Comparison of ENCODE assay signal across 12 cellular contexts in genomic region chr2:54065411-54065810, GRCh38. TPM values are rescaled to one million over a fixed set of nuclear protein-coding genes. Genes with fewer than 3 reads are reported as not detected.
DNase-seq lines count a peak whose midpoint lies in the region; ATAC-seq and TF ChIP-seq lines count a peak whose summit lies in the region.
"Had no signal": no experiment of that assay in that cellular context is flagged by ENCODE, and none has a peak within 500 bp of the region (broad histone marks: within the 10 kb centered on the region; RNA-seq: fewer than 3 reads in every experiment).

No MANE protein-coding gene starts in this region.

- H3K4me2 ChIP-seq in PC-3 (ENCODE audit: low read length), result no peak overlapping the region

- POLR2A ChIA-PET in PC-3 (lab: Charles Lee; ENCODE audit: unreplicated experiment), result no interaction called here

- no peaks in the 10 kb centered on the region for H3K9me3 ChIP-seq in PC-3 (ENCODE audit: low read length)
- H3K9me3 ChIP-seq in mucosa of descending colon, result no peaks in the 10 kb centered on the region

- H3K4me1 ChIP-seq in PC-3 (ENCODE audit: insufficient read depth, low read length) (peaks cover 9% of the 10 kb centered on the region), mucosa of descending colon (ENCODE audit: low read depth) (no peaks in the 10 kb centered on the region)

- no peak overlapping the region for H3K9ac ChIP-seq in PC-3 (ENCODE audit: low read length)

- no peak overlapping the region for H2AFZ ChIP-seq in PC-3 (ENCODE audit: low read length)

- no peak overlapping the region for H3K27ac ChIP-seq in PC-3 (ENCODE audit: low read length)

- H3K4me3 ChIP-seq in PC-3 (ENCODE audit: low read length), result no peak overlapping the region
- H3K4me3 ChIP-seq in epithelial cell of esophagus (ENCODE audit: low read length), result no peak overlapping the region
- H3K4me3 ChIP-seq in mucosa of descending colon, result no peak overlapping the region

- in situ Hi-C loops in G401 (cut with HindIII; ENCODE audit: low sequenced_read_pairs), result no loop called here

- H3K79me2 ChIP-seq in PC-3 (ENCODE audit: low read length), result no peaks in the 10 kb centered on the region

- BruUV-seq in PC-3 (replicated peaks; lab: Mats Ljungman, UMichigan), result no TSS peak

- intact Hi-C loops in PC-3 (cut with micrococcal nuclease), result no loop called here
- intact Hi-C loops in mucosa of descending colon (cut with DNase I, micrococcal nuclease), result no loop called here

- H3F3A ChIP-seq in PC-3 (ENCODE audit: low read length, unreplicated experiment), result peaks cover 3% of the 10 kb centered on the region

- H3K27me3 ChIP-seq in PC-3 (ENCODE audit: low read length), result no peaks in the 10 kb centered on the region

- no peaks in the 10 kb centered on the region for H3K9me2 ChIP-seq in PC-3 (replicated peaks; ENCODE audit: low read length)

- DNase-seq in G401 (ENCODE audit: low spot score) (peak; percentile 92), PC-3 (peak; percentile 18), epithelial cell of esophagus (ENCODE audit: low read depth) (peak; percentile 96), non-pigmented ciliary epithelial cell (ENCODE audit: low read depth) (peak; percentile 74), mucosa of descending colon (no peak)
- DNase-seq: activated CD8-positive, alpha-beta memory T cell treated with anti-CD3 and anti-CD28 coated beads for 24 hours; effector memory CD8-positive, alpha-beta T cell; islet precursor cell had no signal

- TF ChIP-seq CTCF in PC-3 (conservative IDR thresholded peaks at IDR 0.05; ENCODE audit: low read depth, low read length) (no peak), epithelial cell of esophagus (IDR thresholded peaks at IDR 0.05; ENCODE audit: insufficient read depth, low read depth, low read length, missing control alignments) (no peak), mucosa of descending colon (IDR thresholded peaks at IDR 0.05) (no peak)

- no peaks in the 10 kb centered on the region for H4K20me1 ChIP-seq in PC-3 (ENCODE audit: low read length)

- no peak for ATAC-seq in PC-3
- no peak for ATAC-seq in GM19452 (IDR thresholded peaks at IDR 0.05; ENCODE audit: unreplicated experiment)
- ATAC-seq in GM18517 (IDR thresholded peaks at IDR 0.05; ENCODE audit: unreplicated experiment), result no peak
- ATAC-seq in HG03439 (IDR thresholded peaks at IDR 0.05; ENCODE audit: unreplicated experiment), result no peak
- no peak for ATAC-seq in mucosa of descending colon
- ATAC-seq: activated naive CD4-positive, alpha-beta T cell treated with anti-CD3 and anti-CD28 coated beads, Interleukin-2, amount 50 U/mL, for 72 hours; effector memory CD8-positive, alpha-beta T cell had no signal

- CTCF ChIA-PET in PC-3 (lab: Charles Lee), result no interaction called here

- H3K36me3 ChIP-seq in PC-3 (ENCODE audit: low read depth, low read length) (no peaks in the 10 kb centered on the region), mucosa of descending colon (ENCODE audit: low read depth) (no peaks in the 10 kb centered on the region)

RNA-seq across cellular contexts. Expression of gene ACYP2, which starts 50.0 kb away (rescaled TPM):
- total RNA-seq in G401 (2014; rRNA removed; shearing (Covaris generic)), result 6.2 and 15.5 TPM in 2 replicates
- total RNA-seq in PC-3 (2014; rRNA removed) (2.9 and 8.3 TPM in 2 replicates), mucosa of descending colon (10 to 100 TPM; 10.7 to 17.8 (median 13.8) TPM)

Comparison
In these comparisons a context has a peak if more than half of its experiments do, and no peak if none do; other contexts are left out.
1. DNase-seq: peak in G401 (single experiment), PC-3 (single experiment), epithelial cell of esophagus (single experiment) and non-pigmented ciliary epithelial cell (single experiment); none in mucosa of descending colon (0 of 3).